1 cellular context compared by ENCODE assay signal in genomic region chr6:148563066-148563465, GRCh38.
TF ChIP-seq lines count a peak whose summit lies in the region.

No MANE protein-coding gene starts in this region.

TF ChIP-seq in IMR-90, 13 proteins besides CTCF, POLR2A, EP300 and RAD21 (continued from another document):
- TF ChIP-seq USF2 (IDR thresholded peaks at IDR 0.05; ENCODE audit: low read depth, low read length) (no peak), SMC3 (IDR thresholded peaks at IDR 0.05; ENCODE audit: low read depth, low read length) (no peak)
TF ChIP-seq in IMR-90: peak in this region for 0.
